8 cellular contexts compared by ENCODE assay signal in the genomic region with DNA sequence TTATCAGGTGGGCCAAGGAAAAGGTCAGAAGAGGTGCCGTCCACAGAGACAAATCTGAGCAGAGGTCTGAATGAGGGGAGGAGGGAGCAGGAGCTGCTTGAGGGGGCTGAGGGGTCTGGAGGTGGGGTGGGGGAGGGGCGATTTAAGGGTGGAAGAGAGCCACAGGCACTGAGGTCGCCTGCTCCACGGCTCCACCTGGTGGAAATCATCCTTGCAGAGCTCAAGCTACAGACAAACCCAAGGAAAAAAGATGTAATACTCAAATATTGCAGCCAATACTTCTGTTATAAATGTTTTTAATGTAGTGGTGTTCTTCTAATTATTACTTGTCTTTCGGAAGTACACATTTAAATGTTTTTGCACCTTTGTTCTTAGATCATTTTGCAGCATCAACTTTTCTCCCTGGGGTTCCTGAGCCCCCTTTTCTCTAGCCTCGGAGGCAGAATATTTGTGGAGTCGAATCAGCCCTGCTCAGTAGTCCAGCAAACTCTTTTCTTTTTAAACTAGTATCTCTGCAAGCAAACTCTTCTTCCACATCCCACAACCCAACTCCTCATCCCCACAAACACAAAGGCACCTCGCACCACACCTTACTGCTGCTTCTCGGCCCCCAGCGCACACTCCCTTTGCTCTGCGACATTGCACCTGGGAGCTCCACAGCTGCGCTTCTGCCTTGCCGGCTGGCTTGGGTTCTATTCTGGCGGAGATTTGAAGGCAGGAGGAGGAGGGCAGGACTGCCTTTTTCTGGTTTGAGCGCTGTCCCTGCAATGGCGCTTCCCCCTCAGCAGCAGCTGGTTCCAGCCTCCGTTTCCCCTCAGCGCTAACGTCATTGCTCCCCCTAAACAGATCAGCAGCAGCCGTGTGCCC. TPM values are rescaled to one million over a fixed set of nuclear protein-coding genes. Genes with fewer than 3 reads are reported as not detected.
DNase-seq lines count a peak whose midpoint lies in the region; ATAC-seq, FAIRE-seq and TF ChIP-seq lines count a peak whose summit lies in the region.

No MANE protein-coding gene starts in this region.

- no peaks in the 10 kb centered on the region for H3K9me3 Mint-ChIP-seq in type B pancreatic cell

- H3K4me1 Mint-ChIP-seq in type B pancreatic cell (ENCODE audit: unreplicated experiment), result no peaks in the 10 kb centered on the region

- H3K27ac Mint-ChIP-seq in type B pancreatic cell, result no peak overlapping the region

- no peak for TF ChIP-seq POLR2A in sigmoid colon (IDR thresholded peaks at IDR 0.05)

- intact Hi-C loops in sigmoid colon (cut with DNase I), result no loop called here

- ATAC-seq in GM21528 (IDR thresholded peaks at IDR 0.05; ENCODE audit: low FRiP score, unreplicated experiment) (no peak), GM21786 (IDR thresholded peaks at IDR 0.05; ENCODE audit: unreplicated experiment) (no peak)

- peak; percentile 62 for TF ChIP-seq CTCF in DOHH2 (IDR thresholded peaks at IDR 0.05; ENCODE audit: low read depth, low read length, poor library complexity, severe bottlenecking)
- peak; percentile 24 for TF ChIP-seq CTCF in fibroblast of mammary gland (conservative IDR thresholded peaks at IDR 0.05; ENCODE audit: control insufficient read depth, insufficient read depth, low read depth, low read length)
- peak; percentile 75 for TF ChIP-seq CTCF in type B pancreatic cell (conservative IDR thresholded peaks at IDR 0.05)
- TF ChIP-seq CTCF in sigmoid colon (IDR thresholded peaks at IDR 0.05), result no peak

- H3K79me2 ChIP-seq in DOHH2 (ENCODE audit: control insufficient read depth, low read length), result no peaks in the 10 kb centered on the region

- H3K27me3 ChIP-seq in DOHH2 (ENCODE audit: control insufficient read depth, low read length) (peaks cover 2% of the 10 kb centered on the region; the same call in 1 of the 2 replicates), sigmoid colon (peaks cover 0 to 8% (median 5%) of the 10 kb centered on the region in 3 donors)

- H3K36me3 Mint-ChIP-seq in type B pancreatic cell, result no peaks in the 10 kb centered on the region

- no peaks in the 10 kb centered on the region for H4K20me1 ChIP-seq in DOHH2 (ENCODE audit: control insufficient read depth, insufficient read depth, low read depth, low read length)

- H3K36me3 ChIP-seq in DOHH2 (ENCODE audit: control insufficient read depth, low read length) (no peaks in the 10 kb centered on the region), sigmoid colon (no peaks in the 10 kb centered on the region)

- H3K9me2 ChIP-seq in DOHH2 (replicated peaks; ENCODE audit: control insufficient read depth, low read length), result no peaks in the 10 kb centered on the region

- no peaks in the 10 kb centered on the region for H3K9me3 ChIP-seq in DOHH2 (ENCODE audit: control insufficient read depth, insufficient read depth, low read length)
- H3K9me3 ChIP-seq in sigmoid colon, result peaks cover 0 to 2% (median 0%) of the 10 kb centered on the region in 4 donors

- no peak overlapping the region for H3K4me2 ChIP-seq in DOHH2 (ENCODE audit: low read length)

- no peaks in the 10 kb centered on the region for H3F3A ChIP-seq in DOHH2 (ENCODE audit: control insufficient read depth, insufficient read depth)

- peaks cover 10% of the 10 kb centered on the region for H3K27me3 Mint-ChIP-seq in type B pancreatic cell

- FAIRE-seq in RCC 7860 (lab: Jason Lieb, UNC), result no peak

- no peak for TF ChIP-seq EP300 in sigmoid colon (IDR thresholded peaks at IDR 0.05)

- H3K4me3 ChIP-seq in DOHH2 (ENCODE audit: low read length) (no peak overlapping the region), fibroblast of mammary gland (ENCODE audit: control insufficient read depth, low read depth, low read length) (no peak overlapping the region), sigmoid colon (no peak overlapping the region)

- H3K27ac ChIP-seq in DOHH2 (ENCODE audit: low read depth, low read length), result no peak overlapping the region
- no peak overlapping the region for H3K27ac ChIP-seq in sigmoid colon

- DNase-seq in HCEC 1CT (peak; percentile 41), RCC 7860 (ENCODE audit: low spot score) (peak; percentile 12), fibroblast of mammary gland (ENCODE audit: low read depth) (peak; percentile 2), type B pancreatic cell (ENCODE audit: extremely low spot score, unreplicated experiment) (no peak), sigmoid colon (no peak)

- H3K4me3 Mint-ChIP-seq in type B pancreatic cell, result no peak overlapping the region

- H3K4me1 ChIP-seq in DOHH2 (ENCODE audit: control insufficient read depth, low read length), result peaks cover 9% of the 10 kb centered on the region
- no peaks in the 10 kb centered on the region for H3K4me1 ChIP-seq in sigmoid colon

- 55 to 56% methylated on average over 20 of the region's 20 CpGs for WGBS in sigmoid colon, 2 donors

RNA-seq across cellular contexts. Expression of gene TFAP2A, which starts 51.0 kb away (rescaled TPM):
- total RNA-seq in type B pancreatic cell (ENCODE audit: low replicate concordance) (66.6 and 143 TPM in 2 replicates), sigmoid colon (under 1 TPM; 0.16 to 0.36 (median 0.27) TPM)
- under 1 TPM in 1 of 3 donors, not detected in 2; 0.13 TPM for polyA plus RNA-seq in sigmoid colon

RNA-seq across cellular contexts. Expression of gene GCNT2, which starts 55.3 kb away (rescaled TPM):
- total RNA-seq in type B pancreatic cell (ENCODE audit: low replicate concordance) (21.2 and 21.6 TPM in 2 replicates), sigmoid colon (10 to 100 TPM; 13.2 to 26.9 (median 15.9) TPM)
- 1 to 10 TPM; 2.4 to 5.3 (median 4.6) TPM for polyA plus RNA-seq in sigmoid colon

Comparison
In these comparisons a context has a peak if more than half of its experiments do, and no peak if none do; other contexts are left out.
1. CTCF ChIP-seq: peak in DOHH2 (single experiment), fibroblast of mammary gland (single experiment) and type B pancreatic cell (single experiment); none in sigmoid colon (0 of 4).
2. DNase-seq: peak in HCEC 1CT (single experiment), RCC 7860 (single experiment) and fibroblast of mammary gland (single experiment); none in type B pancreatic cell (single experiment) and sigmoid colon (single experiment).
3. RNA of gene TFAP2A, which starts 51.0 kb away (total RNA-seq): 66.6 to 143 TPM in type B pancreatic cell; 0.16 to 0.36 TPM in sigmoid colon; every median in the first group is over 10 times any median in the second.